In the genomic region with DNA sequence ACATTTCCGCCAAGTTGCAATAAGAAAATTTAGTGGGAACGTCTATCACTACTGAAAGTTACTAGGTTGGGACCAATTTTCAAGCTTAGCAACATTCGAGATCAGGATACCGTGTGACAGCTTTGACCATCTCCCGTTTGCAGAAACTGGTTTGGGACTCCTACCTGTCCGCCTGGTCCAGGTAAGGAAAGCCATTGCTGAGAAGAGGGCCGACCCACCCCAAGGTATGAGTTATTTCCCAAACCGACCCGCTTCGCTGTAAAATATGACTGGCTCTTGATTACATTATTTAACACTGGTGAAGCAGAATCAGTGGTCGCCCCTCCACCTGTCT, we compare ENCODE assay signal across 9 cellular contexts. TPM values are rescaled to one million over a fixed set of nuclear protein-coding genes. Genes with fewer than 3 reads are reported as not detected.
DNase-seq lines count a peak whose midpoint lies in the region; ATAC-seq and TF ChIP-seq lines count a peak whose summit lies in the region.
"Had no signal": no experiment of that assay in that cellular context is flagged by ENCODE, and none has a peak within 500 bp of the region (broad histone marks: within the 10 kb centered on the region; RNA-seq: fewer than 3 reads in every experiment).

No MANE protein-coding gene starts in this region.

- H3K4me1 ChIP-seq in left lung (peaks cover 5 to 11% of the 10 kb centered on the region in 2 donors), thymus (ENCODE audit: control insufficient read depth, insufficient read depth, low read length) (peaks cover 3% of the 10 kb centered on the region)

- H3K27me3 Mint-ChIP-seq in activated T-cell treated with anti-CD3 and anti-CD28 coated beads, Interleukin-2, amount 50 U/mL, for 4 hours (ENCODE audit: low read depth): no peaks in the 10 kb centered on the region
- H3K27me3 Mint-ChIP-seq in activated naive CD8-positive, alpha-beta T cell treated with anti-CD3 and anti-CD28 coated beads for 36 hours: no peaks in the 10 kb centered on the region

- TF ChIP-seq CTCF in left lung (IDR thresholded peaks at IDR 0.05): no peak

- H3K4me3 ChIP-seq in left lung (peak overlapping the region; percentile 58 to 69), thymus (ENCODE audit: low read length) (peak overlapping the region; percentile 88)

- peaks cover 2% of the 10 kb centered on the region for H3K36me3 Mint-ChIP-seq in activated T-cell treated with anti-CD3 and anti-CD28 coated beads, Interleukin-2, amount 50 U/mL, for 4 hours (ENCODE audit: insufficient read depth)
- H3K36me3 Mint-ChIP-seq in activated naive CD8-positive, alpha-beta T cell treated with anti-CD3 and anti-CD28 coated beads for 36 hours: peaks cover 3% of the 10 kb centered on the region

- H3K9me3 ChIP-seq in left lung (no peaks in the 10 kb centered on the region), thymus (ENCODE audit: control insufficient read depth) (no peaks in the 10 kb centered on the region)

- peak overlapping the region; percentile 94 for H3K27ac Mint-ChIP-seq in activated naive CD8-positive, alpha-beta T cell treated with anti-CD3 and anti-CD28 coated beads for 36 hours

- H3K27me3 ChIP-seq in left lung: no peaks in the 10 kb centered on the region
- H3K27me3 ChIP-seq in thymus (ENCODE audit: control insufficient read depth, insufficient read depth): no peaks in the 10 kb centered on the region

- no peak for DNase-seq in activated T-cell treated with anti-CD3 and anti-CD28 coated beads, Interleukin-2, amount 50 U/mL, for 4 hours
- DNase-seq in activated T-cell treated with anti-CD3 and anti-CD28 coated beads for 4 hours (no peak), left lung (no peak), AML-193 (lab: John Stamatoyannopoulos, UW) (no peak), Ammon's horn (ENCODE audit: low spot score) (no peak)
- DNase-seq in activated naive CD8-positive, alpha-beta T cell treated with anti-CD3 and anti-CD28 coated beads for 36 hours: no peak

- H3K27ac ChIP-seq in left lung (peak overlapping the region; percentile 91 to 92), thymus (ENCODE audit: low read depth) (peak overlapping the region; percentile 92)

- intact Hi-C loops in left lung (cut with DNase I): no loop called here

- H3K4me3 Mint-ChIP-seq in activated T-cell treated with anti-CD3 and anti-CD28 coated beads, Interleukin-2, amount 50 U/mL, for 4 hours: peak overlapping the region; percentile 87
- H3K4me3 Mint-ChIP-seq in activated naive CD8-positive, alpha-beta T cell treated with anti-CD3 and anti-CD28 coated beads for 36 hours: peak overlapping the region; percentile 87

- peaks cover 20% of the 10 kb centered on the region for H3K4me1 Mint-ChIP-seq in activated T-cell treated with anti-CD3 and anti-CD28 coated beads, Interleukin-2, amount 50 U/mL, for 4 hours (ENCODE audit: low read depth)
- peaks cover 19% of the 10 kb centered on the region for H3K4me1 Mint-ChIP-seq in activated naive CD8-positive, alpha-beta T cell treated with anti-CD3 and anti-CD28 coated beads for 36 hours

- peak in 1 of 2 donors; percentile 36 for ATAC-seq in activated T-cell treated with anti-CD3 and anti-CD28 coated beads, Interleukin-2, amount 50 U/mL, for 4 hours
- peak; percentile 33 for ATAC-seq in left lung
- no peak for ATAC-seq in GM18858 (IDR thresholded peaks at IDR 0.05; ENCODE audit: unreplicated experiment)

- H3K9me3 Mint-ChIP-seq in activated T-cell treated with anti-CD3 and anti-CD28 coated beads, Interleukin-2, amount 50 U/mL, for 4 hours: no peaks in the 10 kb centered on the region
- H3K9me3 Mint-ChIP-seq in activated naive CD8-positive, alpha-beta T cell treated with anti-CD3 and anti-CD28 coated beads for 36 hours: no peaks in the 10 kb centered on the region

- WGBS in thymus: 12% methylated on average over 11 of the region's 11 CpGs

- H3K36me3 ChIP-seq in left lung: no peaks in the 10 kb centered on the region
- peaks cover 2% of the 10 kb centered on the region for H3K36me3 ChIP-seq in thymus (ENCODE audit: control insufficient read depth, insufficient read depth)

RNA-seq across cellular contexts. Expression of a gene that starts 0.3 kb away (rescaled TPM):
- not detected for total RNA-seq in activated T-cell treated with anti-CD3 and anti-CD28 coated beads, Interleukin-2, amount 50 U/mL, for 4 hours
- total RNA-seq in activated naive CD8-positive, alpha-beta T cell treated with anti-CD3 and anti-CD28 coated beads for 36 hours: not detected
- 1 to 10 TPM; 1.1 to 2.3 TPM for total RNA-seq in left lung
- polyA plus RNA-seq in thymus: 1.1 TPM
- total RNA-seq: T-helper 1 cell treated with Interleukin-12 subunit alpha and Interleukin-12 subunit beta and Interleukin-4 antibody, amounts not matched to agents 30 ng/mL and 1 ng/mL, for 36 hours had no signal

RNA-seq across cellular contexts. Expression of a gene that starts 0.3 kb away (rescaled TPM):
- total RNA-seq in activated T-cell treated with anti-CD3 and anti-CD28 coated beads, Interleukin-2, amount 50 U/mL, for 4 hours: 10 to 100 TPM; 10.5 to 11.7 (median 11.4) TPM
- 10 to 100 TPM; 13.0 to 13.1 TPM for total RNA-seq in activated naive CD8-positive, alpha-beta T cell treated with anti-CD3 and anti-CD28 coated beads for 36 hours
- 10 to 100 TPM; 17.1 to 22.5 TPM for total RNA-seq in left lung
- polyA plus RNA-seq in thymus: 41.1 TPM

RNA-seq across cellular contexts. Expression of a gene that starts 56.0 kb away (rescaled TPM):
- 10 to 100 TPM; 15.4 to 18.3 (median 16.5) TPM for total RNA-seq in activated T-cell treated with anti-CD3 and anti-CD28 coated beads, Interleukin-2, amount 50 U/mL, for 4 hours
- total RNA-seq in activated naive CD8-positive, alpha-beta T cell treated with anti-CD3 and anti-CD28 coated beads for 36 hours: 10 to 100 TPM; 26.7 to 27.9 TPM
- total RNA-seq in left lung: 10 to 100 TPM; 29.0 to 30.4 TPM
- polyA plus RNA-seq in thymus: 14.8 TPM
